9 cellular contexts compared by ENCODE assay signal in genomic region chr4:26082565-26082964, GRCh38.
"Had no signal": no experiment of that assay in that cellular context is flagged by ENCODE, and none has a peak within 500 bp of the region (broad histone marks: within the 10 kb centered on the region; RNA-seq: fewer than 3 reads in every experiment).

No MANE protein-coding gene starts in this region.

- H3K4me1 ChIP-seq: neural progenitor cell, testis had no signal

- H3K4me2 ChIP-seq: neural progenitor cell had no signal

- DNase-seq: activated T-cell treated with anti-CD3 and anti-CD28 coated beads for 4 hours; brain microvascular endothelial cell; ovary; stimulated activated CD4-positive, alpha-beta T cell treated with anti-CD3 and anti-CD28 coated beads, Interleukin-2, amount 100 ng/mL, for 48 hours; stimulated activated naive CD8-positive, alpha-beta T cell treated with anti-CD3 and anti-CD28 coated beads, Interleukin-15, Interleukin-2, amounts not matched to agents 100 U/mL and 50 U/mL, for 24 hours; testis; upper lobe of right lung had no signal

- H3K9ac ChIP-seq: neural progenitor cell had no signal

- H3K36me3 Mint-ChIP-seq: neural progenitor cell had no signal

- H3K27me3 ChIP-seq: brain microvascular endothelial cell, neural progenitor cell, ovary, testis, upper lobe of right lung had no signal

- H3K27ac ChIP-seq: brain microvascular endothelial cell, neural progenitor cell, ovary, SK-N-MC, testis, upper lobe of right lung had no signal

- H3K27ac Mint-ChIP-seq: neural progenitor cell had no signal

- H3K4me1 Mint-ChIP-seq: neural progenitor cell had no signal

- H3K4me3 ChIP-seq: neural progenitor cell, ovary, testis, upper lobe of right lung had no signal

- H3K4me3 Mint-ChIP-seq: neural progenitor cell had no signal

- H3K9me3 ChIP-seq: ovary, testis, upper lobe of right lung had no signal

- H3K36me3 ChIP-seq: brain microvascular endothelial cell, neural progenitor cell, ovary, upper lobe of right lung had no signal
